Comparison of ENCODE assay signal across 16 cellular contexts in the genomic region with DNA sequence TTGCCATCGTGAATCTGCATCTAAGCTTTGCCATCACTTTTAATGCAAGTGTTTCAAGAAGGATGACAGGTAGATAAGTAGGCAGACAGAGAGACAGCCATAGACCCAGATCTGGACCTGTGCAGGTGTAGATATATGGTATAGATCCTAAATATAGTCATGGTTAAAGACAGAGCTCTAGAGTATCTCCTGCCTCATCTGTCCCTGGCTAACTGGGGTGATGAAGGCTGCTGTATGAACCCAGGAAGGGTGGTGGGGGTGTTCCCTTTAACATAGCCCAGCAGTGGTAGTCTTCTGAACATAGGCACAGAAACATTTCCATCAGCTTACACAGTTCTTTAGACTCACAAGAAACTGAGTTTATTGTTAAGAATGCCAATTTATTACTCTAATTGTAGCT.
DNase-seq lines count a peak whose midpoint lies in the region; ATAC-seq and TF ChIP-seq lines count a peak whose summit lies in the region.
"Had no signal": no experiment of that assay in that cellular context is flagged by ENCODE, and none has a peak within 500 bp of the region (broad histone marks: within the 10 kb centered on the region; RNA-seq: fewer than 3 reads in every experiment).

No MANE protein-coding gene starts in this region.

- H3K9me3 ChIP-seq in left ventricle myocardium inferior (replicated peaks) (no peaks in the 10 kb centered on the region), BE2C (no peaks in the 10 kb centered on the region)

- H3K27ac Mint-ChIP-seq in stimulated activated effector memory CD8-positive, alpha-beta T cell treated with anti-CD3 and anti-CD28 coated beads, Interleukin-12 subunit alpha, Interleukin-12 subunit beta, amount 100 ng/mL, for 72 hours, result no peak overlapping the region
- H3K27ac Mint-ChIP-seq: activated T-helper 2 cell treated with anti-CD3 and anti-CD28 coated beads, Interferon-gamma antibody, Interleukin-2, Interleukin-4, amounts not matched to agents 10 μg/mL and 5 μg/mL and 100 μg/mL, durations not matched to agents 14 hours and 24 hours and 36 hours; CD4-positive, alpha-beta memory T cell; naive thymus-derived CD8-positive, alpha-beta T cell had no signal

- H3K27me3 ChIP-seq in left ventricle myocardium inferior (ENCODE audit: low read depth) (no peaks in the 10 kb centered on the region), BE2C (no peaks in the 10 kb centered on the region)

- H3K27ac ChIP-seq in left ventricle myocardium inferior (replicated peaks) (peak overlapping the region; percentile 50), epithelial cell of prostate (peak overlapping the region; percentile 24)
- H3K27ac ChIP-seq: HL-60 had no signal

- TF ChIP-seq CTCF in left ventricle myocardium inferior (IDR thresholded peaks at IDR 0.05; ENCODE audit: borderline replicate concordance), result no peak
- no peak for TF ChIP-seq CTCF in BE2C (IDR thresholded peaks at IDR 0.05; ENCODE audit: low read depth, low read length)

- ATAC-seq in HG02642 (IDR thresholded peaks at IDR 0.05; ENCODE audit: poor library complexity, unreplicated experiment) (peak; percentile 13), HG03135 (IDR thresholded peaks at IDR 0.05; ENCODE audit: unreplicated experiment) (no peak)
- peak; percentile 24 for ATAC-seq in stimulated activated effector memory CD8-positive, alpha-beta T cell treated with anti-CD3 and anti-CD28 coated beads, Interleukin-12 subunit alpha, Interleukin-12 subunit beta, amount 100 ng/mL, for 72 hours

- intact Hi-C loops in left ventricle myocardium inferior (cut with micrococcal nuclease), result no loop called here
- intact Hi-C loops in cardiac septum (cut with DNase I), result no loop called here

- peaks cover 17% of the 10 kb centered on the region for H3K4me1 ChIP-seq in left ventricle myocardium inferior
- H3K4me1 ChIP-seq in BE2C, result peaks cover 5% of the 10 kb centered on the region; the same call in 1 of the 2 replicates

- DNase-seq in left ventricle myocardium inferior (no peak), cardiac septum (ENCODE audit: low spot score) (no peak), epithelial cell of prostate (ENCODE audit: low read depth, low spot score) (no peak), NCI-H2029 treated with DMSO at 0.1 percent for 48 hours (lab: John Stamatoyannopoulos, UW) (no peak), BE2C (no peak)
- DNase-seq in stimulated activated effector memory CD8-positive, alpha-beta T cell treated with anti-CD3 and anti-CD28 coated beads, Interleukin-12 subunit alpha, Interleukin-12 subunit beta, amount 100 ng/mL, for 72 hours (ENCODE audit: low spot score in 2 of 2), result no peak
- DNase-seq: CD4-positive, alpha-beta memory T cell; naive thymus-derived CD8-positive, alpha-beta T cell; NCI-H1092; NCI-H2171 treated with DMSO at 0.1 percent for 48 hours; SHP77 treated with DMSO at 0.1 percent for 48 hours; T-helper 2 cell had no signal

- H3K4me1 Mint-ChIP-seq in stimulated activated effector memory CD8-positive, alpha-beta T cell treated with anti-CD3 and anti-CD28 coated beads, Interleukin-12 subunit alpha, Interleukin-12 subunit beta, amount 100 ng/mL, for 72 hours, result no peaks in the 10 kb centered on the region
- H3K4me1 Mint-ChIP-seq: CD4-positive, alpha-beta memory T cell; naive thymus-derived CD8-positive, alpha-beta T cell had no signal

- no peaks in the 10 kb centered on the region for H3K36me3 ChIP-seq in left ventricle myocardium inferior
- no peaks in the 10 kb centered on the region for H3K36me3 ChIP-seq in BE2C

- H3K4me3 Mint-ChIP-seq in stimulated activated effector memory CD8-positive, alpha-beta T cell treated with anti-CD3 and anti-CD28 coated beads, Interleukin-12 subunit alpha, Interleukin-12 subunit beta, amount 100 ng/mL, for 72 hours, result no peak overlapping the region
- H3K4me3 Mint-ChIP-seq: CD4-positive, alpha-beta memory T cell; naive thymus-derived CD8-positive, alpha-beta T cell had no signal

- no peaks in the 10 kb centered on the region for H3K36me3 Mint-ChIP-seq in stimulated activated effector memory CD8-positive, alpha-beta T cell treated with anti-CD3 and anti-CD28 coated beads, Interleukin-12 subunit alpha, Interleukin-12 subunit beta, amount 100 ng/mL, for 72 hours
- H3K36me3 Mint-ChIP-seq: CD4-positive, alpha-beta memory T cell; naive thymus-derived CD8-positive, alpha-beta T cell had no signal

- no peaks in the 10 kb centered on the region for H3K9me3 Mint-ChIP-seq in stimulated activated effector memory CD8-positive, alpha-beta T cell treated with anti-CD3 and anti-CD28 coated beads, Interleukin-12 subunit alpha, Interleukin-12 subunit beta, amount 100 ng/mL, for 72 hours
- H3K9me3 Mint-ChIP-seq: activated T-helper 2 cell treated with anti-CD3 and anti-CD28 coated beads, Interferon-gamma antibody, Interleukin-2, Interleukin-4, amounts not matched to agents 10 μg/mL and 5 μg/mL and 100 μg/mL, durations not matched to agents 14 hours and 24 hours and 36 hours; CD4-positive, alpha-beta memory T cell; naive thymus-derived CD8-positive, alpha-beta T cell had no signal

- H3K4me3 ChIP-seq in left ventricle myocardium inferior, result no peak overlapping the region
- H3K4me3 ChIP-seq in BE2C (ENCODE audit: low read depth, low read length), result no peak overlapping the region
